Comparison of ENCODE assay signal across 21 cellular contexts in genomic region chr9:130370226-130370625, GRCh38.
"Had no signal": no experiment of that assay in that cellular context is flagged by ENCODE, and none has a peak within 500 bp of the region (broad histone marks: within the 10 kb centered on the region; RNA-seq: fewer than 3 reads in every experiment).

No MANE protein-coding gene starts in this region.

- H3K9me3 Mint-ChIP-seq: dendritic cell treated with granulocyte-macrophage colony-stimulating factor and Interleukin-4, amounts not matched to agents 40 ng/mL and 50 ng/mL, for 4 days; effector memory CD8-positive, alpha-beta T cell; endodermal cell; immature natural killer cell; mesothelial cell of epicardium had no signal

- H3K9me3 ChIP-seq: colonic mucosa, esophagus muscularis mucosa, gastroesophageal sphincter, heart left ventricle, left lung, lower lobe of right lung had no signal

- H3K27ac ChIP-seq: colonic mucosa, esophagus muscularis mucosa, foreskin keratinocyte, gastroesophageal sphincter, heart left ventricle, hepatocyte, left lung, lower lobe of right lung had no signal

- H3K4me1 ChIP-seq: colonic mucosa, esophagus muscularis mucosa, foreskin keratinocyte, gastroesophageal sphincter, heart left ventricle, left lung, lower lobe of right lung had no signal

- DNase-seq: colonic mucosa; cortex of kidney; effector CD8-positive, alpha-beta T cell; effector memory CD8-positive, alpha-beta T cell; endodermal cell; foreskin keratinocyte; heart left ventricle; hypothalamus; immature natural killer cell; islet precursor cell; left cardiac atrium; left lung; left ventricle myocardium superior; lower lobe of right lung; mesenchymal stem cell; naive thymus-derived CD4-positive, alpha-beta T cell had no signal

- H3K27ac Mint-ChIP-seq: dendritic cell treated with granulocyte-macrophage colony-stimulating factor and Interleukin-4, amounts not matched to agents 40 ng/mL and 50 ng/mL, for 4 days; effector memory CD8-positive, alpha-beta T cell; endodermal cell; immature natural killer cell; mesothelial cell of epicardium; naive thymus-derived CD4-positive, alpha-beta T cell had no signal

- H3K36me3 Mint-ChIP-seq: immature natural killer cell; mesothelial cell of epicardium; naive thymus-derived CD4-positive, alpha-beta T cell had no signal

- H3K4me3 ChIP-seq: colonic mucosa, esophagus muscularis mucosa, gastroesophageal sphincter, heart left ventricle, hepatocyte, left lung, lower lobe of right lung had no signal

- H3K4me2 ChIP-seq: hepatocyte had no signal

- H2AFZ ChIP-seq: hepatocyte had no signal

- H3K4me1 Mint-ChIP-seq: immature natural killer cell, mesothelial cell of epicardium had no signal

- ATAC-seq: effector memory CD8-positive, alpha-beta T cell; foreskin keratinocyte; gastroesophageal sphincter; heart left ventricle; left cardiac atrium; left lung; left ventricle myocardium superior; lower lobe of right lung; naive thymus-derived CD4-positive, alpha-beta T cell had no signal

- H3K27me3 ChIP-seq: colonic mucosa, esophagus muscularis mucosa, foreskin keratinocyte, gastroesophageal sphincter, heart left ventricle, hepatocyte, left lung had no signal

- H3K36me3 ChIP-seq: colonic mucosa, left lung, lower lobe of right lung had no signal

- H3K79me2 ChIP-seq: hepatocyte had no signal

- H3K4me3 Mint-ChIP-seq: dendritic cell treated with granulocyte-macrophage colony-stimulating factor and Interleukin-4, amounts not matched to agents 40 ng/mL and 50 ng/mL, for 4 days; effector memory CD8-positive, alpha-beta T cell; endodermal cell; immature natural killer cell; mesothelial cell of epicardium; naive thymus-derived CD4-positive, alpha-beta T cell had no signal
